In genomic region chr11:3970101-3970500, GRCh38 we compare ENCODE assay signal across 18 cellular contexts.
DNase-seq lines count a peak whose midpoint lies in the region; ATAC-seq, FAIRE-seq and TF ChIP-seq lines count a peak whose summit lies in the region.
"Had no signal": no experiment of that assay in that cellular context is flagged by ENCODE, and none has a peak within 500 bp of the region (broad histone marks: within the 10 kb centered on the region; RNA-seq: fewer than 3 reads in every experiment).

No MANE protein-coding gene starts in this region.

- TF ChIP-seq CTCF in gastroesophageal sphincter (IDR thresholded peaks at IDR 0.05) (no peak), testis (IDR thresholded peaks at IDR 0.05) (no peak), D721Med (IDR thresholded peaks at IDR 0.05; ENCODE audit: insufficient read depth, missing control alignments) (no peak), tibial nerve (IDR thresholded peaks at IDR 0.05) (no peak)

- no peaks in the 10 kb centered on the region for H3K27me3 Mint-ChIP-seq in activated naive CD4-positive, alpha-beta T cell treated with anti-CD3 and anti-CD28 coated beads, Interleukin-2, amount 10 ng/mL, durations not matched to agents 7 days and 5 days
- H3K27me3 Mint-ChIP-seq in activated CD4-positive, alpha-beta memory T cell treated with anti-CD3 and anti-CD28 coated beads for 36 hours, result no peaks in the 10 kb centered on the region

- DNase-seq in activated naive CD4-positive, alpha-beta T cell treated with anti-CD3 and anti-CD28 coated beads, Interleukin-2, amount 10 ng/mL, durations not matched to agents 7 days and 5 days, result no peak
- no peak for DNase-seq in activated naive CD4-positive, alpha-beta T cell (lab: John Stamatoyannopoulos, UW)
- DNase-seq in activated CD4-positive, alpha-beta memory T cell treated with anti-CD3 and anti-CD28 coated beads for 36 hours, result peak; percentile 64
- DNase-seq in testis (peak; percentile 25), D721Med (ENCODE audit: insufficient read length, low spot score) (no peak), NCI-H1417 treated with DMSO at 0.1 percent for 48 hours (lab: John Stamatoyannopoulos, UW) (no peak), tibial nerve (ENCODE audit: low spot score in 2 of 2) (no peak)
- DNase-seq: islet precursor cell; MM.1S; NCI-H1694 treated with DMSO at 0.1 percent for 48 hours; NCI-H446 treated with DMSO at 0.1 percent for 48 hours; psoas muscle; stimulated activated naive CD4-positive, alpha-beta T cell treated with Interleukin-2 at 50 U/mL for 16 hours had no signal

- POLR2A ChIA-PET in activated CD4-positive, alpha-beta memory T cell treated with anti-CD3 and anti-CD28 coated beads for 36 hours (lab: Charles Lee), result interaction anchor here (0.6 to 2.6 kb wide), 4 partner anchors 9 to 115 kb away, joined by 3 to 15 read pairs (median 4); partner anchors contain the start of gene STIM1

- no peak overlapping the region for H3K4me3 Mint-ChIP-seq in activated naive CD4-positive, alpha-beta T cell treated with anti-CD3 and anti-CD28 coated beads, Interleukin-2, amount 10 ng/mL, durations not matched to agents 7 days and 5 days
- H3K4me3 Mint-ChIP-seq in activated CD4-positive, alpha-beta memory T cell treated with anti-CD3 and anti-CD28 coated beads for 36 hours, result peak overlapping the region; percentile 42

- no peak overlapping the region for H3K4me3 ChIP-seq in gastroesophageal sphincter
- no peak overlapping the region for H3K4me3 ChIP-seq in testis
- no peak overlapping the region for H3K4me3 ChIP-seq in tibial nerve
- H3K4me3 ChIP-seq: ascending aorta, psoas muscle, smooth muscle cell had no signal

- H3K27ac ChIP-seq in gastroesophageal sphincter, result peak overlapping the region; percentile 25 to 42 (median 32)
- peak overlapping the region; percentile 3 to 50 for H3K27ac ChIP-seq in testis
- peak overlapping the region in 1 of 4 donors; percentile 5 for H3K27ac ChIP-seq in tibial nerve
- H3K27ac ChIP-seq: ascending aorta, psoas muscle, VCaP had no signal

- TF ChIP-seq EP300 in gastroesophageal sphincter (IDR thresholded peaks at IDR 0.05), result no peak
- TF ChIP-seq EP300 in tibial nerve (IDR thresholded peaks at IDR 0.05), result no peak

- no peaks in the 10 kb centered on the region for H3K27me3 ChIP-seq in gastroesophageal sphincter
- no peaks in the 10 kb centered on the region for H3K27me3 ChIP-seq in testis
- H3K27me3 ChIP-seq in tibial nerve, result no peaks in the 10 kb centered on the region
- H3K27me3 ChIP-seq: ascending aorta had no signal

- intact Hi-C loops in activated CD4-positive, alpha-beta memory T cell treated with anti-CD3 and anti-CD28 coated beads for 36 hours (cut with micrococcal nuclease), result no loop called here
- intact Hi-C loops in testis (cut with DNase I; ENCODE audit: low total_unique reads), result no loop called here

- H3K4me1 Mint-ChIP-seq in activated naive CD4-positive, alpha-beta T cell treated with anti-CD3 and anti-CD28 coated beads, Interleukin-2, amount 10 ng/mL, durations not matched to agents 7 days and 5 days, result peaks cover 59% of the 10 kb centered on the region
- peaks cover 74% of the 10 kb centered on the region for H3K4me1 Mint-ChIP-seq in activated CD4-positive, alpha-beta memory T cell treated with anti-CD3 and anti-CD28 coated beads for 36 hours (ENCODE audit: low read depth)

- no peak for TF ChIP-seq POLR2A in gastroesophageal sphincter (IDR thresholded peaks at IDR 0.05)
- TF ChIP-seq POLR2A in testis (IDR thresholded peaks at IDR 0.05), result no peak
- no peak for TF ChIP-seq POLR2A in tibial nerve (IDR thresholded peaks at IDR 0.05)

- H3K36me3 ChIP-seq in gastroesophageal sphincter (peaks cover 0 to 12% of the 10 kb centered on the region in 2 donors), testis (ENCODE audit: low read depth, missing control alignments) (no peaks in the 10 kb centered on the region), tibial nerve (no peaks in the 10 kb centered on the region)

- WGBS in gastroesophageal sphincter (ENCODE audit: low coverage in 1 of 2), 2 donors, result 86 to 100% methylated on average over 2 of the region's 2 CpGs
- 37 to 55% methylated on average over 2 of the region's 2 CpGs for WGBS in testis, 2 donors
- 95 to 96% methylated on average over 2 of the region's 2 CpGs for WGBS in tibial nerve, 2 donors

- no peaks in the 10 kb centered on the region for H3K9me3 ChIP-seq in gastroesophageal sphincter
- no peaks in the 10 kb centered on the region for H3K9me3 ChIP-seq in testis
- no peaks in the 10 kb centered on the region for H3K9me3 ChIP-seq in tibial nerve
- H3K9me3 ChIP-seq: ascending aorta, psoas muscle had no signal

- CTCF ChIA-PET in activated naive CD4-positive, alpha-beta T cell treated with anti-CD3 and anti-CD28 coated beads, Interleukin-2, amount 10 ng/mL, durations not matched to agents 7 days and 5 days (lab: Charles Lee), result interaction anchor here (0.7 to 2.7 kb wide), 4 partner anchors 103 to 122 kb away, joined by 3 to 11 read pairs (median 4); no protein-coding TSS in a partner anchor
- CTCF ChIA-PET in activated CD4-positive, alpha-beta memory T cell treated with anti-CD3 and anti-CD28 coated beads for 36 hours (lab: Charles Lee), result interaction anchor here (0.8 to 1.8 kb wide), 5 partner anchors 10 to 122 kb away, joined by 3 to 16 read pairs (median 4); partner anchors contain the start of gene STIM1

- peak; percentile 46 for ATAC-seq in gastroesophageal sphincter
- ATAC-seq: psoas muscle had no signal

- no peaks in the 10 kb centered on the region for H3K9me3 Mint-ChIP-seq in activated naive CD4-positive, alpha-beta T cell treated with anti-CD3 and anti-CD28 coated beads, Interleukin-2, amount 10 ng/mL, durations not matched to agents 7 days and 5 days
- H3K9me3 Mint-ChIP-seq in activated CD4-positive, alpha-beta memory T cell treated with anti-CD3 and anti-CD28 coated beads for 36 hours, result no peaks in the 10 kb centered on the region

- FAIRE-seq in D721Med (lab: Jason Lieb, UNC), result no peak
- FAIRE-seq: GM12891 had no signal

- H3K27ac Mint-ChIP-seq in activated naive CD4-positive, alpha-beta T cell treated with anti-CD3 and anti-CD28 coated beads, Interleukin-2, amount 10 ng/mL, durations not matched to agents 7 days and 5 days, result peak overlapping the region; percentile 78
- peak overlapping the region; percentile 85 for H3K27ac Mint-ChIP-seq in activated CD4-positive, alpha-beta memory T cell treated with anti-CD3 and anti-CD28 coated beads for 36 hours

- H3K4me1 ChIP-seq in gastroesophageal sphincter (peaks cover 6 to 40% (median 12%) of the 10 kb centered on the region in 3 donors), testis (no peaks in the 10 kb centered on the region), tibial nerve (peaks cover 0 to 14% (median 3%) of the 10 kb centered on the region in 4 donors)

- H3K36me3 Mint-ChIP-seq in activated naive CD4-positive, alpha-beta T cell treated with anti-CD3 and anti-CD28 coated beads, Interleukin-2, amount 10 ng/mL, durations not matched to agents 7 days and 5 days, result peaks cover 49% of the 10 kb centered on the region
- H3K36me3 Mint-ChIP-seq in activated CD4-positive, alpha-beta memory T cell treated with anti-CD3 and anti-CD28 coated beads for 36 hours, result peaks cover 23% of the 10 kb centered on the region

Comparison
In these comparisons a context has a peak if more than half of its experiments do, and no peak if none do; other contexts are left out.
1. DNase-seq: peak in activated CD4-positive, alpha-beta memory T cell treated with anti-CD3 and anti-CD28 coated beads for 36 hours (single experiment) and testis (single experiment); none in activated naive CD4-positive, alpha-beta T cell treated with anti-CD3 and anti-CD28 coated beads, Interleukin-2, amount 10 ng/mL, durations not matched to agents 7 days and 5 days (single experiment), activated naive CD4-positive, alpha-beta T cell (0 of 4), D721Med (single experiment), NCI-H1417 treated with DMSO at 0.1 percent for 48 hours (single experiment) and tibial nerve (0 of 2).